In the genomic region with DNA sequence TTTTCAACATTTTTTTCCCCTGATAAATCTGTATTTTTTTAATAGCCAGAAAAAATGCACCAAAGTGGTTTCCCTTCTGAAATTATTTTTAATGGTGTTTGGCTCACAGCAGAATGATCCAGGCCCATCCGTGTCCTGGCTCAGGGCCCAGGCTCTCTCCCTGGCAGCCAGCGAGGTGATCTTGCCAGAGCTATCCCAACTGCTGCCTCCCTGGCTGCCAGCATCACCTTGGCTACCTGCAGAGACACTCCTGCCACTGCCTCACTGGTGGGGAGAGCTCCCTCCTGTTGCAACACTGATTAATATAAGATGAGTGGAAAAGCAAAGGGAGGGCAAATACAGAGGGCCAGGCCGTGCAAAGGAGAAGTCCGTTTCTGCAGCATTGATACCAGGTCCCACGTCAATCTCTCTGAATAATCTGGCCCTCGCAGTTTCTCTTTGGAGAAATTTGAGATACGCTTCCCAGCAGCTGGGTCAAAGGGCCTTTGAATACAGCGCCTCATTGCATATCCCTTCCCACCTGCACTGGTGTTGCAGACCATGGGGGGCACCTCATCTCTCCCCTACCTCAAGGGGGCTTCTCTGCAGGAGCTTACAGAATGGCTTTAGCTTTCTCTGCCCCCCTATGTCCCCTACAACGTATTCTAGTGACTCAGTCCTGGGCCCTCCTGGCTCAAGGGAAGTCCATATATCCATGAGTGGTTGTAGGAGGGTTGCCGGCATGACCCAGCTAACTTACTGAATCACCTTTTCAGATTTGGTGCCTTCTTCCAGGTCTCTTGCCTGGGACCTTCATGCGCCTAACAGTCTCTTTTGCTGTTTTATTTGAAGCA, we compare ENCODE assay signal across 8 cellular contexts. TPM values are rescaled to one million over a fixed set of nuclear protein-coding genes. Genes with fewer than 3 reads are reported as not detected.
DNase-seq lines count a peak whose midpoint lies in the region; ATAC-seq and TF ChIP-seq lines count a peak whose summit lies in the region.

No MANE protein-coding gene starts in this region.

- peak overlapping the region; percentile 84 to 100 for H3K27ac ChIP-seq in SK-N-SH (ENCODE audit: low read depth in 2 of 2, low read length in 1 of 2)
- peak overlapping the region in 8 of 10 donors; percentile 79 to 89 (median 82) for H3K27ac ChIP-seq in heart right ventricle
- peak overlapping the region in 20 of 21 experiments; percentile 63 to 92 (median 86) for H3K27ac ChIP-seq in skin epidermis

- H4K20me1 ChIP-seq in SK-N-SH (ENCODE audit: insufficient read depth) = no peaks in the 10 kb centered on the region

- no peak for TF ChIP-seq CTCF in SK-N-SH (IDR thresholded peaks at IDR 0.05)
- TF ChIP-seq CTCF in heart right ventricle (IDR thresholded peaks at IDR 0.05) = no peak

- no peak overlapping the region for H2AFZ ChIP-seq in SK-N-SH (ENCODE audit: low read depth)

- H3K4me2 ChIP-seq in SK-N-SH = peak overlapping the region; percentile 64

- CTCF ChIA-PET in SK-N-SH (lab: Yijun Ruan, JAX) = interaction anchor here (1.0 to 1.4 kb wide), 3 partner anchors 13 to 125 kb away, joined by 3 to 6 read pairs (median 4); a partner anchor contains a TSS

- no peak for TF ChIP-seq RAD21 in SK-N-SH (IDR thresholded peaks at IDR 0.05; ENCODE audit: low read length)

- ATAC-seq in heart right ventricle (peak; percentile 68 to 90 (median 82)), HG03025 (IDR thresholded peaks at IDR 0.05; ENCODE audit: low FRiP score, unreplicated experiment) (no peak)

- no peak for TF ChIP-seq EP300 in SK-N-SH (IDR thresholded peaks at IDR 0.05; ENCODE audit: borderline replicate concordance in 1 of 2, low read depth in 1 of 2, low read length in 1 of 2)

- H3K9me3 ChIP-seq in SK-N-SH = no peaks in the 10 kb centered on the region
- no peaks in the 10 kb centered on the region for H3K9me3 ChIP-seq in heart right ventricle

- H3K4me3 ChIP-seq in H7 (ENCODE audit: insufficient read depth, low read depth, low read length) (no peak overlapping the region), SK-N-SH (ENCODE audit: low read depth in 2 of 2, low read length in 1 of 2) (peak overlapping the region in 1 of 2 experiments; percentile 8; a peak in 1 of 4 replicates), heart right ventricle (no peak overlapping the region), skin epidermis (peak overlapping the region in 2 of 7 experiments; percentile 5 to 26)

- peaks cover 39% of the 10 kb centered on the region for H3F3A ChIP-seq in SK-N-SH (replicated peaks; ENCODE audit: insufficient read depth)

- 37% methylated on average over 11 of the region's 11 CpGs for WGBS in SK-N-SH (ENCODE audit: low lambda C conversion rate)
- WGBS in heart right ventricle, 2 donors = 58 to 60% methylated on average over 11 of the region's 11 CpGs

- H3K79me2 ChIP-seq in SK-N-SH (ENCODE audit: insufficient read depth) = peaks cover 7% of the 10 kb centered on the region; the same call in 1 of the 2 replicates

- intact Hi-C loops in heart right ventricle (cut with DNase I) = no loop called here

- DNase-seq in H7 (peak; percentile 34), SK-N-SH (peak; percentile 53), heart right ventricle (peak; percentile 70 to 76), NCI-H1048 (lab: John Stamatoyannopoulos, UW) (no peak), T-helper 9 cell (no peak)
- DNase-seq in activated CD4-positive, CD25-positive, alpha-beta regulatory T cell (lab: John Stamatoyannopoulos, UW) = no peak

- H3K36me3 ChIP-seq in H7 (replicated peaks; ENCODE audit: control insufficient read depth, insufficient read depth, low read length) = no peaks in the 10 kb centered on the region
- no peaks in the 10 kb centered on the region for H3K36me3 ChIP-seq in SK-N-SH (replicated peaks in 1 of 2; ENCODE audit: control insufficient read depth in 1 of 2, insufficient read depth in 2 of 2, low read length in 1 of 2)
- H3K36me3 ChIP-seq in heart right ventricle = no peaks in the 10 kb centered on the region

- H3K4me1 ChIP-seq in SK-N-SH (ENCODE audit: control insufficient read depth in 1 of 2, insufficient read depth in 2 of 2, low read depth in 1 of 2, low read length in 1 of 2) (peaks cover 7 to 16% of the 10 kb centered on the region in 2 experiments; a peak in 3 of 4 replicates), heart right ventricle (peaks cover 0 to 41% (median 28%) of the 10 kb centered on the region in 9 donors)

- POLR2A ChIA-PET in SK-N-SH (lab: Yijun Ruan, JAX) = no interaction called here

- peak overlapping the region; percentile 83 for H3K9ac ChIP-seq in SK-N-SH

- no peaks in the 10 kb centered on the region for H3K9me2 ChIP-seq in SK-N-SH

- no peaks in the 10 kb centered on the region for H3K27me3 ChIP-seq in H7 (ENCODE audit: control insufficient read depth, insufficient read depth, low read length)
- no peaks in the 10 kb centered on the region for H3K27me3 ChIP-seq in SK-N-SH (ENCODE audit: insufficient read depth)
- H3K27me3 ChIP-seq in heart right ventricle = no peaks in the 10 kb centered on the region

TF ChIP-seq in SK-N-SH, 30 proteins besides CTCF, POLR2A, EP300 and RAD21 (continues in another document):
- no peak for TF ChIP-seq ELF1 (IDR thresholded peaks at IDR 0.05)
- no peak for TF ChIP-seq EZH2phosphoT487 (IDR thresholded peaks at IDR 0.05; ENCODE audit: borderline replicate concordance, low read depth)
- TF ChIP-seq POLR2AphosphoS5 (IDR thresholded peaks at IDR 0.05; ENCODE audit: low read depth, low read length) = no peak
- TF ChIP-seq YY1 (IDR thresholded peaks at IDR 0.05; ENCODE audit: low read depth) = no peak
- TF ChIP-seq MEF2A (IDR thresholded peaks at IDR 0.05; ENCODE audit: borderline replicate concordance, low read depth) = no peak
- TF ChIP-seq FOXJ3 (CRISPR knock-in tag; IDR thresholded peaks at IDR 0.05) = no peak
- no peak for TF ChIP-seq GABPA (IDR thresholded peaks at IDR 0.05; ENCODE audit: low read depth)
- no peak for TF ChIP-seq MXI1 (IDR thresholded peaks at IDR 0.05; ENCODE audit: low read depth, low read length)
- TF ChIP-seq RXRA (IDR thresholded peaks at IDR 0.05; ENCODE audit: borderline replicate concordance, low read depth) = no peak
- no peak for TF ChIP-seq SMC3 (IDR thresholded peaks at IDR 0.05; ENCODE audit: low read depth, low read length)
- TF ChIP-seq FOSL2 (IDR thresholded peaks at IDR 0.05; ENCODE audit: borderline replicate concordance, low read depth) = no peak; the same call in 1 of the 2 replicates
- TF ChIP-seq NRF1 (IDR thresholded peaks at IDR 0.05; ENCODE audit: low read depth, low read length) = no peak
- TF ChIP-seq, protein P1, sequence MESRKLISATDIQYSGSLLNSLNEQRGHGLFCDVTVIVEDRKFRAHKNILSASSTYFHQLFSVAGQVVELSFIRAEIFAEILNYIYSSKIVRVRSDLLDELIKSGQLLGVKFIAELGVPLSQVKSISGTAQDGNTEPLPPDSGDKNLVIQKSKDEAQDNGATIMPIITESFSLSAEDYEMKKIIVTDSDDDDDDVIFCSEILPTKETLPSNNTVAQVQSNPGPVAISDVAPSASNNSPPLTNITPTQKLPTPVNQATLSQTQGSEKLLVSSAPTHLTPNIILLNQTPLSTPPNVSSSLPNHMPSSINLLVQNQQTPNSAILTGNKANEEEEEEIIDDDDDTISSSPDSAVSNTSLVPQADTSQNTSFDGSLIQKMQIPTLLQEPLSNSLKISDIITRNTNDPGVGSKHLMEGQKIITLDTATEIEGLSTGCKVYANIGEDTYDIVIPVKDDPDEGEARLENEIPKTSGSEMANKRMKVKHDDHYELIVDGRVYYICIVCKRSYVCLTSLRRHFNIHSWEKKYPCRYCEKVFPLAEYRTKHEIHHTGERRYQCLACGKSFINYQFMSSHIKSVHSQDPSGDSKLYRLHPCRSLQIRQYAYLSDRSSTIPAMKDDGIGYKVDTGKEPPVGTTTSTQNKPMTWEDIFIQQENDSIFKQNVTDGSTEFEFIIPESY (IDR thresholded peaks at IDR 0.05; ENCODE audit: borderline replicate concordance, low read depth) = no peak
- TF ChIP-seq, protein P2, sequence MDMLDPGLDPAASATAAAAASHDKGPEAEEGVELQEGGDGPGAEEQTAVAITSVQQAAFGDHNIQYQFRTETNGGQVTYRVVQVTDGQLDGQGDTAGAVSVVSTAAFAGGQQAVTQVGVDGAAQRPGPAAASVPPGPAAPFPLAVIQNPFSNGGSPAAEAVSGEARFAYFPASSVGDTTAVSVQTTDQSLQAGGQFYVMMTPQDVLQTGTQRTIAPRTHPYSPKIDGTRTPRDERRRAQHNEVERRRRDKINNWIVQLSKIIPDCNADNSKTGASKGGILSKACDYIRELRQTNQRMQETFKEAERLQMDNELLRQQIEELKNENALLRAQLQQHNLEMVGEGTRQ (IDR thresholded peaks at IDR 0.05; ENCODE audit: borderline replicate concordance, low read depth, low read length) = no peak
- no peak for TF ChIP-seq RFX5 (IDR thresholded peaks at IDR 0.05; ENCODE audit: low read length)
- TF ChIP-seq SIN3A (IDR thresholded peaks at IDR 0.05; ENCODE audit: borderline replicate concordance, low read depth, low read length) = 0 out of 2 replicates have a peak, but pooled peaks have one; percentile 17
- TF ChIP-seq TCF12 (IDR thresholded peaks at IDR 0.05) = peak; percentile 59; the same call in 1 of the 2 replicates
- TF ChIP-seq, protein P3, sequence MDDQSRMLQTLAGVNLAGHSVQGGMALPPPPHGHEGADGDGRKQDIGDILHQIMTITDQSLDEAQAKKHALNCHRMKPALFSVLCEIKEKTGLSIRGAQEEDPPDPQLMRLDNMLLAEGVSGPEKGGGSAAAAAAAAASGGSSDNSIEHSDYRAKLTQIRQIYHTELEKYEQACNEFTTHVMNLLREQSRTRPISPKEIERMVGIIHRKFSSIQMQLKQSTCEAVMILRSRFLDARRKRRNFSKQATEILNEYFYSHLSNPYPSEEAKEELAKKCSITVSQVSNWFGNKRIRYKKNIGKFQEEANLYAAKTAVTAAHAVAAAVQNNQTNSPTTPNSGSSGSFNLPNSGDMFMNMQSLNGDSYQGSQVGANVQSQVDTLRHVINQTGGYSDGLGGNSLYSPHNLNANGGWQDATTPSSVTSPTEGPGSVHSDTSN (IDR thresholded peaks at IDR 0.05) = 0 out of 2 replicates have a peak, but pooled peaks have one; percentile 36
- TF ChIP-seq JUND (IDR thresholded peaks at IDR 0.05) = no peak

RNA-seq across cellular contexts. Expression of a gene that starts 12.8 kb away (rescaled TPM):
- total RNA-seq in H7 (2014; rRNA removed; shearing (Covaris generic)) = 112 and 126 TPM in 2 replicates
- 151 and 167 TPM in 2 replicates for polyA plus RNA-seq in SK-N-SH (2012; rRNA removed)
- 249 and 348 TPM in 2 replicates for polyA plus RNA-seq in SK-N-SH (2012; cell fraction: cytosol; rRNA removed)
- 57.6 and 74.2 TPM in 2 replicates for polyA plus RNA-seq in SK-N-SH (2012; cell fraction: nucleus; rRNA removed)
- 100 to 1,000 TPM; 353 to 802 (median 569) TPM for total RNA-seq in heart right ventricle
- polyA plus RNA-seq in heart right ventricle = 100 to 1,000 TPM; 261 to 538 TPM

RNA-seq across cellular contexts. Expression of a gene that starts 25.9 kb away (rescaled TPM):
- 3.1 and 5.0 TPM in 2 replicates for total RNA-seq in H7 (2014; rRNA removed; shearing (Covaris generic))
- polyA plus RNA-seq in SK-N-SH (2012; rRNA removed) = 6.7 and 7.1 TPM in 2 replicates
- polyA plus RNA-seq in SK-N-SH (2012; cell fraction: cytosol; rRNA removed) = 8.9 and 9.2 TPM in 2 replicates
- polyA plus RNA-seq in SK-N-SH (2012; cell fraction: nucleus; rRNA removed) = 5.6 and 5.9 TPM in 2 replicates
- total RNA-seq in heart right ventricle = 1 to 10 TPM in 2 of 10 donors, under 1 TPM in 8; 0.27 to 1.9 (median 0.70) TPM
- under 1 TPM; 0.19 to 0.44 TPM for polyA plus RNA-seq in heart right ventricle

Comparison
In these comparisons a context has a peak if more than half of its experiments do, and no peak if none do; other contexts are left out.
1. DNase-seq: peak in H7 (single experiment), SK-N-SH (single experiment) and heart right ventricle (2 of 2); none in NCI-H1048 (single experiment), T-helper 9 cell (single experiment) and activated CD4-positive, CD25-positive, alpha-beta regulatory T cell (0 of 4).
2. Peak in every context shown above with its lines, with median percentiles within 50 percentile points of each other: H3K27ac ChIP-seq.